8 cellular contexts compared by ENCODE assay signal in genomic region chr18:58438161-58438983, GRCh38.
A peak's percentile ranks its signal among the peaks of the same experiment; 100 is the strongest.
DNase-seq lines count a peak whose midpoint lies in the region; ATAC-seq and TF ChIP-seq lines count a peak whose summit lies in the region.

No MANE protein-coding gene starts in this region.

- H3K9me3 ChIP-seq in transverse colon (no peaks in the 10 kb centered on the region), body of pancreas (no peaks in the 10 kb centered on the region), adrenal gland (replicated peaks in 1 of 3) (no peaks in the 10 kb centered on the region)

- no peak for TF ChIP-seq CTCF in transverse colon (IDR thresholded peaks at IDR 0.05)
- TF ChIP-seq CTCF in body of pancreas (IDR thresholded peaks at IDR 0.05), result no peak
- TF ChIP-seq CTCF in adrenal gland (IDR thresholded peaks at IDR 0.05), result no peak

- H3K4me3 ChIP-seq in transverse colon, result peak overlapping the region in 3 of 4 donors; percentile 10 to 32 (median 12)
- H3K4me3 ChIP-seq in body of pancreas, result no peak overlapping the region
- peak overlapping the region in 1 of 4 donors; percentile 50 for H3K4me3 ChIP-seq in adrenal gland

- H3K4me3 Mint-ChIP-seq in activated CD8-positive, alpha-beta memory T cell treated with anti-CD3 and anti-CD28 coated beads, Interleukin-2, amount 10 ng/mL, durations not matched to agents 7 days and 5 days, result peak overlapping the region; percentile 65
- peak overlapping the region; percentile 77 to 87 for H3K4me3 Mint-ChIP-seq in activated T-cell treated with anti-CD3 and anti-CD28 coated beads, Interleukin-2, amount 50 U/mL, for 72 hours

- H3K27me3 Mint-ChIP-seq in activated CD8-positive, alpha-beta memory T cell treated with anti-CD3 and anti-CD28 coated beads, Interleukin-2, amount 10 ng/mL, durations not matched to agents 7 days and 5 days, result no peaks in the 10 kb centered on the region
- no peaks in the 10 kb centered on the region for H3K27me3 Mint-ChIP-seq in activated T-cell treated with anti-CD3 and anti-CD28 coated beads, Interleukin-2, amount 50 U/mL, for 72 hours (ENCODE audit: low read depth)

- CTCF ChIA-PET in activated CD8-positive, alpha-beta memory T cell treated with anti-CD3 and anti-CD28 coated beads, Interleukin-2, amount 10 ng/mL, durations not matched to agents 7 days and 5 days (lab: Charles Lee), result no interaction called here

- DNase-seq in activated CD8-positive, alpha-beta memory T cell treated with anti-CD3 and anti-CD28 coated beads, Interleukin-2, amount 10 ng/mL, durations not matched to agents 7 days and 5 days, result no peak
- no peak for DNase-seq in activated CD8-positive, alpha-beta memory T cell treated with anti-CD3 and anti-CD28 coated beads, Interleukin-2, amount 50 U/mL, for 4 hours
- peak in 1 of 2 donors; percentile 20 for DNase-seq in activated T-cell treated with anti-CD3 and anti-CD28 coated beads, Interleukin-2, amount 50 U/mL, for 72 hours
- DNase-seq in left colon (no peak), transverse colon (no peak), body of pancreas (no peak), adrenal gland (no peak), superior temporal gyrus (ENCODE audit: extremely low spot score) (no peak)

- no peak for TF ChIP-seq EP300 in transverse colon (IDR thresholded peaks at IDR 0.05; ENCODE audit: low read depth)

- H3K36me3 Mint-ChIP-seq in activated CD8-positive, alpha-beta memory T cell treated with anti-CD3 and anti-CD28 coated beads, Interleukin-2, amount 10 ng/mL, durations not matched to agents 7 days and 5 days, result peaks cover 3% of the 10 kb centered on the region
- no peaks in the 10 kb centered on the region for H3K36me3 Mint-ChIP-seq in activated T-cell treated with anti-CD3 and anti-CD28 coated beads, Interleukin-2, amount 50 U/mL, for 72 hours (ENCODE audit: insufficient read depth in 2 of 2)

- H3K27ac Mint-ChIP-seq in activated CD8-positive, alpha-beta memory T cell treated with anti-CD3 and anti-CD28 coated beads, Interleukin-2, amount 10 ng/mL, durations not matched to agents 7 days and 5 days, result peak overlapping the region; percentile 86
- peak overlapping the region; percentile 85 for H3K27ac Mint-ChIP-seq in activated T-cell treated with anti-CD3 and anti-CD28 coated beads, Interleukin-2, amount 50 U/mL, for 72 hours

- intact Hi-C loops in left colon (cut with DNase I, micrococcal nuclease), result no loop called here
- intact Hi-C loops in transverse colon (cut with DNase I; ENCODE audit: low total_unique reads), result no loop called here
- intact Hi-C loops in body of pancreas (cut with DNase I), result no loop called here
- intact Hi-C loops in adrenal gland (cut with DNase I), result no loop called here

- peaks cover 15% of the 10 kb centered on the region for H3K4me1 Mint-ChIP-seq in activated CD8-positive, alpha-beta memory T cell treated with anti-CD3 and anti-CD28 coated beads, Interleukin-2, amount 10 ng/mL, durations not matched to agents 7 days and 5 days
- peaks cover 14% of the 10 kb centered on the region for H3K4me1 Mint-ChIP-seq in activated T-cell treated with anti-CD3 and anti-CD28 coated beads, Interleukin-2, amount 50 U/mL, for 72 hours (ENCODE audit: low read depth)

- H3K27ac ChIP-seq in transverse colon, result no peak overlapping the region
- peak overlapping the region in 2 of 4 donors; percentile 4 to 65 for H3K27ac ChIP-seq in body of pancreas
- H3K27ac ChIP-seq in adrenal gland, result no peak overlapping the region

- H3K36me3 ChIP-seq in transverse colon, result no peaks in the 10 kb centered on the region
- H3K36me3 ChIP-seq in body of pancreas (replicated peaks in 1 of 2; ENCODE audit: insufficient read depth in 1 of 2, low read depth in 2 of 2), result no peaks in the 10 kb centered on the region
- no peaks in the 10 kb centered on the region for H3K36me3 ChIP-seq in adrenal gland (replicated peaks in 1 of 2)

- WGBS in transverse colon (ENCODE audit: low coverage in 1 of 2), 2 donors, result 7 to 40% methylated on average over 4 to 6 of the region's 6 CpGs
- WGBS in body of pancreas, 2 donors, result 40 to 47% methylated on average over 5 to 6 of the region's 6 CpGs
- WGBS in adrenal gland, 4 donors, result 31 to 46% (median 40%) methylated on average over 5 to 6 of the region's 6 CpGs

- H3K4me1 ChIP-seq in transverse colon (peaks cover 0 to 9% (median 3%) of the 10 kb centered on the region in 4 donors), body of pancreas (peaks cover 4% of the 10 kb centered on the region), adrenal gland (replicated peaks in 1 of 2) (no peaks in the 10 kb centered on the region)

- TF ChIP-seq POLR2A in transverse colon (IDR thresholded peaks at IDR 0.05), result no peak
- no peak for TF ChIP-seq POLR2A in body of pancreas (IDR thresholded peaks at IDR 0.05)
- no peak for TF ChIP-seq POLR2A in adrenal gland (IDR thresholded peaks at IDR 0.05)

- peak; percentile 76 for ATAC-seq in activated CD8-positive, alpha-beta memory T cell treated with anti-CD3 and anti-CD28 coated beads, Interleukin-2, amount 10 ng/mL, durations not matched to agents 7 days and 5 days
- peak; percentile 52 to 73 for ATAC-seq in activated T-cell treated with anti-CD3 and anti-CD28 coated beads, Interleukin-2, amount 50 U/mL, for 72 hours (replicated peaks in 1 of 2)
- ATAC-seq in left colon, result peak; percentile 81
- ATAC-seq in body of pancreas, result no peak

- peaks cover 2% of the 10 kb centered on the region for H3K9me3 Mint-ChIP-seq in activated CD8-positive, alpha-beta memory T cell treated with anti-CD3 and anti-CD28 coated beads, Interleukin-2, amount 10 ng/mL, durations not matched to agents 7 days and 5 days (ENCODE audit: low read depth)
- no peaks in the 10 kb centered on the region for H3K9me3 Mint-ChIP-seq in activated T-cell treated with anti-CD3 and anti-CD28 coated beads, Interleukin-2, amount 50 U/mL, for 72 hours

- in situ Hi-C loops in transverse colon (cut with MboI; ENCODE audit: low pct_ligation_motif_present in 1 of 4, low pct_unique_long_range_greater_than_20kb in 1 of 4, low sequenced_read_pairs in 3 of 4), result loop anchor here in 1 of 4 donors (25.0 kb wide), 1 partner anchor 99 kb away; no protein-coding TSS in a partner anchor

- H3K27me3 ChIP-seq in transverse colon (no peaks in the 10 kb centered on the region), body of pancreas (no peaks in the 10 kb centered on the region), adrenal gland (no peaks in the 10 kb centered on the region)

Comparison
In these comparisons a context has a peak if more than half of its experiments do, and no peak if none do; other contexts are left out.
1. H3K4me3 ChIP-seq: peak in transverse colon (3 of 4); none in body of pancreas (0 of 2).